15 cellular contexts compared by ENCODE assay signal in the genomic region with DNA sequence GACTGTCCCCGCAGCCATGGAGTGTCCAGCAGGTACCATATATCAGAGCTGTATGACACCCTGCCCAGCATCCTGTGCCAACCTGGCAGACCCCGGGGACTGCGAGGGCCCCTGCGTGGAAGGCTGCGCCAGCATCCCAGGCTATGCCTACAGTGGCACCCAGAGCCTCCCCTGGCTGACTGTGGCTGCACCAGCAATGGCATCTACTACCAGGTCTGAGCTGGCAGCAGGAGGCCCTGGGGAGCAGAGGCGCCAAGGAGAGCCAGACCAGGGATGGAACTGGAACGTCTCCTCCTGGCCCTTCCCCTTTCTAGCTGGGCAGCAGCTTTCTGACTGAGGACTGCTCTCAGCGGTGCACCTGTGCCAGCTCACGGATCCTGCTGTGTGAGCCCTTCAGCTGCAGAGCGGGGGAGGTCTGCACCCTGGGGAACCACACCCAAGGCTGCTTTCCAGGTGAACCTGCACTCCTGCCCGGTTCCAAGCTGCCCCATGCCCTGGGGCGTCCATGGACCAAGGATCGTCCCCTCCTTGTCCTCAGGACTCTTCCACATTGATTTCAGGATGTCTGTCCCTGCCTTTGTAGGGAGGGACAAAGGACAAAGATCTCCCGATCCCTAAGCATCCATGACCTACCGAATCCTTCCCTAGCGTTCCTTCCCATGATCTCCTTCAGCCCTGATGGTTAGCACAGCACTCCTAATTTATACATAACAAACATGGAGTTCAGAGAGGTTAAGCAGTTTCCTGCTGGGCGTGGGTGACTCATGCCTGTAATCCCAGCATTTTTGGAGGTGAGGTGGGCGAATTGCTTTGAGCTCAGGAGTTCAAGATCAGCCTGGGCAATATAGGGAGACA. TPM values are rescaled to one million over a fixed set of nuclear protein-coding genes. Genes with fewer than 3 reads are reported as not detected.
A peak's percentile ranks its signal among the peaks of the same experiment; 100 is the strongest.
DNase-seq lines count a peak whose midpoint lies in the region; ATAC-seq, FAIRE-seq and TF ChIP-seq lines count a peak whose summit lies in the region.
"Had no signal": no experiment of that assay in that cellular context is flagged by ENCODE, and none has a peak within 500 bp of the region (broad histone marks: within the 10 kb centered on the region; RNA-seq: fewer than 3 reads in every experiment).

No MANE protein-coding gene starts in this region.

- POLR2A ChIA-PET in IMR-90 (lab: Charles Lee; ENCODE audit: unreplicated experiment) = interaction anchor here (0.6 kb wide), 1 partner anchor 28 kb away, joined by 4 read pairs; no protein-coding TSS in a partner anchor
- POLR2A ChIA-PET in HepG2 (lab: Yijun Ruan, JAX) = interaction anchor here (0.6 to 1.1 kb wide), 5 partner anchors 18 to 96 kb away, joined by 3 to 5 read pairs (median 3); a partner anchor contains a TSS
- POLR2A ChIA-PET in activated CD8-positive, alpha-beta T cell treated with anti-CD3 and anti-CD28 coated beads, Interleukin-2, amount 10 ng/mL, durations not matched to agents 7 days and 5 days (lab: Charles Lee) = no interaction called here

- TF ChIP-seq POLR2A in IMR-90 (IDR thresholded peaks at IDR 0.05; ENCODE audit: low read depth, low read length) = no peak
- TF ChIP-seq POLR2A in HepG2 (IDR thresholded peaks at IDR 0.05; ENCODE audit: insufficient read depth in 1 of 2, low read depth in 2 of 2, low read length in 2 of 2) = no peak
- no peak for TF ChIP-seq POLR2A in prostate gland (IDR thresholded peaks at IDR 0.05)

- H3K27me3 Mint-ChIP-seq in activated CD8-positive, alpha-beta T cell treated with anti-CD3 and anti-CD28 coated beads, Interleukin-2, amount 10 ng/mL, durations not matched to agents 7 days and 5 days (ENCODE audit: low read depth) = no peaks in the 10 kb centered on the region
- H3K27me3 Mint-ChIP-seq: CD4-positive, CD25-positive, alpha-beta regulatory T cell had no signal

- no peaks in the 10 kb centered on the region for H3K36me3 Mint-ChIP-seq in activated CD8-positive, alpha-beta T cell treated with anti-CD3 and anti-CD28 coated beads, Interleukin-2, amount 10 ng/mL, durations not matched to agents 7 days and 5 days (ENCODE audit: low read depth)
- H3K36me3 Mint-ChIP-seq: activated naive CD4-positive, alpha-beta T cell treated with anti-CD3 and anti-CD28 coated beads, Interleukin-2, amount 10 ng/mL, durations not matched to agents 7 days and 5 days; CD4-positive, CD25-positive, alpha-beta regulatory T cell had no signal

- no peaks in the 10 kb centered on the region for H3K79me1 ChIP-seq in IMR-90 (ENCODE audit: low read depth in 1 of 2, low read length in 2 of 2)

- H3K4me3 Mint-ChIP-seq in activated CD8-positive, alpha-beta T cell treated with anti-CD3 and anti-CD28 coated beads, Interleukin-2, amount 10 ng/mL, durations not matched to agents 7 days and 5 days = no peak overlapping the region
- H3K4me3 Mint-ChIP-seq: activated naive CD4-positive, alpha-beta T cell treated with anti-CD3 and anti-CD28 coated beads, Interleukin-2, amount 10 ng/mL, durations not matched to agents 7 days and 5 days; CD4-positive, CD25-positive, alpha-beta regulatory T cell; central memory CD8-positive, alpha-beta T cell had no signal

- H3K14ac ChIP-seq in IMR-90 (replicated peaks; ENCODE audit: low read depth, low read length) = no peak overlapping the region

- WGBS in IMR-90 (ENCODE audit: extremely low coverage in 2 of 2, insufficient read length in 1 of 2), 2 experiments = 80% methylated on average over 5 of the region's 18 CpGs; no CpG with 5 or more reads in 1 of the 2 experiments
- 16% methylated on average over 8 of the region's 18 CpGs for WGBS in HepG2 (ENCODE audit: low lambda C conversion rate)
- 66% methylated on average over 18 of the region's 18 CpGs for WGBS in prostate gland

- TF ChIP-seq EP300 in HepG2 (IDR thresholded peaks at IDR 0.05; ENCODE audit: low read depth in 2 of 2, low read length in 2 of 2) (no peak), HepG2 (CRISPR knock-in tag; IDR thresholded peaks at IDR 0.05; ENCODE audit: borderline replicate concordance) (no peak)

- no peaks in the 10 kb centered on the region for H4K20me1 ChIP-seq in IMR-90 (ENCODE audit: insufficient read depth, low read length)
- no peaks in the 10 kb centered on the region for H4K20me1 ChIP-seq in HepG2 (ENCODE audit: insufficient read depth, low read length)

- no peak overlapping the region for H3K27ac Mint-ChIP-seq in activated CD8-positive, alpha-beta T cell treated with anti-CD3 and anti-CD28 coated beads, Interleukin-2, amount 10 ng/mL, durations not matched to agents 7 days and 5 days
- H3K27ac Mint-ChIP-seq: activated naive CD4-positive, alpha-beta T cell treated with anti-CD3 and anti-CD28 coated beads, Interleukin-2, amount 10 ng/mL, durations not matched to agents 7 days and 5 days; CD4-positive, CD25-positive, alpha-beta regulatory T cell had no signal

- H3K9me1 ChIP-seq in IMR-90 (ENCODE audit: insufficient read depth, low read length) = no peaks in the 10 kb centered on the region

- H3K9ac ChIP-seq in IMR-90 (ENCODE audit: low read depth, low read length) (no peak overlapping the region), HepG2 (ENCODE audit: insufficient read depth, low read depth, low read length) (no peak overlapping the region)

- H2AFZ ChIP-seq in IMR-90 (replicated peaks; ENCODE audit: low read length, poor library complexity) (peak overlapping the region; percentile 1), HepG2 (ENCODE audit: low read length) (no peak overlapping the region)

- H3K9me3 Mint-ChIP-seq in activated CD8-positive, alpha-beta T cell treated with anti-CD3 and anti-CD28 coated beads, Interleukin-2, amount 10 ng/mL, durations not matched to agents 7 days and 5 days (ENCODE audit: insufficient read depth) = no peaks in the 10 kb centered on the region
- H3K9me3 Mint-ChIP-seq: activated naive CD4-positive, alpha-beta T cell treated with anti-CD3 and anti-CD28 coated beads, Interleukin-2, amount 10 ng/mL, durations not matched to agents 7 days and 5 days; central memory CD8-positive, alpha-beta T cell had no signal

- peaks cover 6% of the 10 kb centered on the region for H3K27me3 ChIP-seq in IMR-90 (ENCODE audit: control insufficient read depth, insufficient read depth, low read length)
- peaks cover 0 to 5% of the 10 kb centered on the region in 2 experiments; a peak in 1 of 5 replicates for H3K27me3 ChIP-seq in HepG2 (ENCODE audit: control insufficient read depth in 1 of 2, insufficient read depth in 2 of 2, low read length in 2 of 2)
- no peaks in the 10 kb centered on the region for H3K27me3 ChIP-seq in prostate gland (replicated peaks; ENCODE audit: insufficient read depth)

- H2AK9ac ChIP-seq in IMR-90 (replicated peaks; ENCODE audit: low read depth, low read length, poor library complexity) = no peak overlapping the region

- intact Hi-C loops in IMR-90 (cut with micrococcal nuclease) = no loop called here
- intact Hi-C loops in HepG2 (cut with micrococcal nuclease; ENCODE audit: unreplicated experiment) = no loop called here
- intact Hi-C loops in prostate gland (cut with DNase I) = no loop called here

- no peak overlapping the region for H3K4ac ChIP-seq in IMR-90 (ENCODE audit: low read depth, low read length)

- H3K23ac ChIP-seq in IMR-90 (ENCODE audit: low read depth, low read length) = no peak overlapping the region

- no peak overlapping the region for H3K56ac ChIP-seq in IMR-90 (ENCODE audit: extremely low read depth, insufficient read depth, low read length)

- no peak overlapping the region for H3K4me3 ChIP-seq in IMR-90 (ENCODE audit: insufficient read depth, low read depth, low read length)
- no peak overlapping the region for H3K4me3 ChIP-seq in HepG2 (replicated peaks in 1 of 3; ENCODE audit: insufficient read depth in 1 of 3, low read depth in 2 of 3, low read length in 3 of 3)
- H3K4me3 ChIP-seq in prostate gland = no peak overlapping the region

- H2BK120ac ChIP-seq in IMR-90 (ENCODE audit: low read depth, low read length) = no peak overlapping the region

- H2BK5ac ChIP-seq in IMR-90 (ENCODE audit: low read depth, low read length, poor library complexity, severe bottlenecking) = no peak overlapping the region

- CTCF ChIA-PET in IMR-90 (lab: Yijun Ruan, JAX) (interaction anchor here (1.9 kb wide), 1 partner anchor 34 kb away, joined by 5 read pairs; no protein-coding TSS in a partner anchor), HepG2 (lab: Yijun Ruan, JAX; ENCODE audit: low intra/inter-chr PET ratio, low total read pairs) (no interaction called here)
- CTCF ChIA-PET in activated CD8-positive, alpha-beta T cell treated with anti-CD3 and anti-CD28 coated beads, Interleukin-2, amount 10 ng/mL, durations not matched to agents 7 days and 5 days (lab: Charles Lee) = no interaction called here

- no peak for TF ChIP-seq CTCF in IMR-90 (conservative IDR thresholded peaks at IDR 0.05; ENCODE audit: low read depth, low read length)
- TF ChIP-seq CTCF in HepG2 (CRISPR knock-in tag; IDR thresholded peaks at IDR 0.05) = no peak
- no peak for TF ChIP-seq CTCF in prostate gland (IDR thresholded peaks at IDR 0.05)

- no peaks in the 10 kb centered on the region for H3K4me1 Mint-ChIP-seq in activated CD8-positive, alpha-beta T cell treated with anti-CD3 and anti-CD28 coated beads, Interleukin-2, amount 10 ng/mL, durations not matched to agents 7 days and 5 days (ENCODE audit: low read depth)
- H3K4me1 Mint-ChIP-seq: activated naive CD4-positive, alpha-beta T cell treated with anti-CD3 and anti-CD28 coated beads, Interleukin-2, amount 10 ng/mL, durations not matched to agents 7 days and 5 days; CD4-positive, CD25-positive, alpha-beta regulatory T cell; central memory CD8-positive, alpha-beta T cell had no signal

- no peaks in the 10 kb centered on the region for H3K79me2 ChIP-seq in HepG2 (ENCODE audit: insufficient read depth, low read length)

- peak overlapping the region; percentile 27; the same call in 1 of the 2 replicates for H2AK5ac ChIP-seq in IMR-90 (ENCODE audit: low read depth, low read length)

- peak; percentile 42 for DNase-seq in ELF-1 (ENCODE audit: low read depth, low spot score)
- peak; percentile 31 for DNase-seq in IMR-90
- DNase-seq in astrocyte of the hippocampus (ENCODE audit: low read depth, low spot score) = peak; percentile 15
- DNase-seq in HepG2 (ENCODE audit: low spot score) = no peak
- no peak for DNase-seq in retina
- DNase-seq in activated CD8-positive, alpha-beta T cell treated with anti-CD3 and anti-CD28 coated beads, Interleukin-2, amount 10 ng/mL, durations not matched to agents 7 days and 5 days = no peak
- DNase-seq in prostate gland (ENCODE audit: low spot score) = no peak
- DNase-seq: activated CD4-positive, alpha-beta T cell treated with anti-CD3 and anti-CD28 coated beads, Interleukin-2, amount 50 U/mL, for 48 hours; activated naive CD4-positive, alpha-beta T cell treated with anti-CD3 and anti-CD28 coated beads, Interleukin-2, amount 10 ng/mL, durations not matched to agents 7 days and 5 days; CD4-positive, CD25-positive, alpha-beta regulatory T cell; hippocampal formation; NCI-H2171 treated with DMSO at 0.1 percent for 48 hours; occipital lobe had no signal

- dilution Hi-C loops in IMR-90 (cut with HindIII; ENCODE audit: low sequenced_read_pairs, unreplicated experiment) = no loop called here

- H3K36me3 ChIP-seq in IMR-90 (ENCODE audit: control insufficient read depth, insufficient read depth, low read length) (no peaks in the 10 kb centered on the region), HepG2 (replicated peaks in 1 of 2; ENCODE audit: control insufficient read depth in 1 of 2, insufficient read depth in 2 of 2, low read length in 2 of 2) (no peaks in the 10 kb centered on the region), prostate gland (no peaks in the 10 kb centered on the region)

- no peak overlapping the region for H4K91ac ChIP-seq in IMR-90 (ENCODE audit: insufficient read depth, low read depth, low read length)

- FAIRE-seq in HepG2 (lab: Jason Lieb, UNC) = peak; percentile 26

- TF ChIP-seq RAD21 in IMR-90 (IDR thresholded peaks at IDR 0.05; ENCODE audit: low read length) (no peak), HepG2 (CRISPR knock-in tag; IDR thresholded peaks at IDR 0.05) (no peak)

- no peak overlapping the region for H4K5ac ChIP-seq in IMR-90 (ENCODE audit: low read depth, low read length)

- ATAC-seq in IMR-90 (ENCODE audit: low read depth) = peak; percentile 57
- ATAC-seq in HepG2 = no peak
- no peak for ATAC-seq in GM18519 (IDR thresholded peaks at IDR 0.05; ENCODE audit: low FRiP score, unreplicated experiment)
- no peak for ATAC-seq in activated CD8-positive, alpha-beta T cell treated with anti-CD3 and anti-CD28 coated beads, Interleukin-2, amount 10 ng/mL, durations not matched to agents 7 days and 5 days

- BruUV-seq in IMR-90 (replicated peaks; lab: Mats Ljungman, UMichigan) (no TSS peak), HepG2 (replicated peaks; lab: Mats Ljungman, UMichigan) (no TSS peak)

- H4K8ac ChIP-seq in IMR-90 (ENCODE audit: low read depth in 2 of 2, low read length in 2 of 2) = no peak overlapping the region

- no peak overlapping the region for H2BK15ac ChIP-seq in IMR-90 (ENCODE audit: low read depth, low read length)

- H3K27ac ChIP-seq in IMR-90 (ENCODE audit: insufficient read depth, low read length) (no peak overlapping the region), HepG2 (ENCODE audit: extremely low read length, insufficient read depth, low read length) (no peak overlapping the region), prostate gland (no peak overlapping the region)

- H3K4me1 ChIP-seq in IMR-90 (ENCODE audit: control insufficient read depth, insufficient read depth, low read length) (peaks cover 4% of the 10 kb centered on the region; the same call in 1 of the 2 replicates), HepG2 (ENCODE audit: insufficient read depth, low read length) (peaks cover 46% of the 10 kb centered on the region), prostate gland (replicated peaks) (no peaks in the 10 kb centered on the region)

- no peak overlapping the region for H2BK20ac ChIP-seq in IMR-90 (ENCODE audit: low read depth, low read length)

- in situ Hi-C loops in IMR-90 (cut with MboI; ENCODE audit: low sequenced_read_pairs) (no loop called here), HepG2 (cut with HindIII; ENCODE audit: extremely low pct_ligation_motif_present, low pct_unique_long_range_greater_than_20kb) (loop anchor here (10.0 kb wide), 1 partner anchor 61 kb away; a partner anchor contains a TSS)

- H3K4me2 ChIP-seq in IMR-90 (ENCODE audit: low read depth, low read length) (no peak overlapping the region), HepG2 (ENCODE audit: low read depth, low read length) (no peak overlapping the region)

- H3K18ac ChIP-seq in IMR-90 (ENCODE audit: low read depth, low read length) = no peak overlapping the region

- no peaks in the 10 kb centered on the region for H3K9me3 ChIP-seq in IMR-90 (ENCODE audit: control insufficient read depth, insufficient read depth, low read length)
- no peaks in the 10 kb centered on the region for H3K9me3 ChIP-seq in HepG2 (ENCODE audit: low read length)
- no peaks in the 10 kb centered on the region for H3K9me3 ChIP-seq in prostate gland

RNA-seq across cellular contexts. Expression of a gene that starts 33.3 kb away (rescaled TPM):
- total RNA-seq in IMR-90 (2012; rRNA removed) (35.0 and 36.4 TPM in 2 replicates), HepG2 (2016; rRNA removed; fragmentation: Illumina TruSeq; extraction: Trizol) (43.7 and 69.6 TPM in 2 replicates), prostate gland (10 to 100 TPM; 78.6 to 80.8 TPM)
- polyA plus RNA-seq in IMR-90 (2012; rRNA removed) (34.5 and 35.0 TPM in 2 replicates), HepG2 (2011; rRNA removed) (61.4 and 68.6 TPM in 2 replicates)
- 21.0 and 41.2 TPM in 2 replicates for polyA plus RNA-seq in IMR-90 (2012; cell fraction: cytosol; rRNA removed)
- polyA plus RNA-seq in IMR-90 (2012; cell fraction: nucleus; rRNA removed; ENCODE audit: low replicate concordance) = 49.9 and 59.2 TPM in 2 replicates
- total RNA-seq in HepG2 (2016; cell fraction: cytosol; rRNA removed; fragmentation: Illumina TruSeq; extraction: Trizol; ENCODE audit: low read depth) = 115 and 125 TPM in 2 replicates
- total RNA-seq in HepG2 (2016; cell fraction: insoluble cytoplasmic fraction; rRNA removed; fragmentation: Illumina TruSeq; extraction: Trizol) = 33.6 and 74.6 TPM in 2 replicates
- total RNA-seq in HepG2 (2016; cell fraction: membrane; rRNA removed; fragmentation: Illumina TruSeq; extraction: Trizol) = 93.1 and 103 TPM in 2 replicates
- total RNA-seq in HepG2 (2016; cell fraction: nucleus; rRNA removed; fragmentation: Illumina TruSeq; extraction: Trizol) = 48.0 and 55.0 TPM in 2 replicates
- polyA plus RNA-seq in HepG2 (2011; cell fraction: cytosol; rRNA removed) = 64.7 and 70.1 TPM in 2 replicates
- polyA plus RNA-seq in HepG2 (2011; cell fraction: nucleus; rRNA removed) = 67.4 and 70.1 TPM in 2 replicates
- 41.3 and 63.8 TPM in 2 replicates for polyA plus RNA-seq in HepG2 (2012)
- polyA plus RNA-seq in HepG2 (2016; cell fraction: cytosol; fragmentation: Illumina TruSeq; extraction: Trizol; ENCODE audit: low read depth) = 21.4 and 23.9 TPM in 2 replicates
- polyA plus RNA-seq in HepG2 (2016; cell fraction: insoluble cytoplasmic fraction; fragmentation: Illumina TruSeq; extraction: Trizol; ENCODE audit: low read depth) = 33.0 and 43.1 TPM in 2 replicates
- polyA plus RNA-seq in HepG2 (2016; cell fraction: membrane; fragmentation: Illumina TruSeq; extraction: Trizol; ENCODE audit: low read depth) = 52.7 and 65.5 TPM in 2 replicates
- polyA plus RNA-seq in HepG2 (2016; cell fraction: nucleus; fragmentation: Illumina TruSeq; extraction: Trizol; ENCODE audit: insufficient read depth, low read depth) = 79.2 and 79.8 TPM in 2 replicates
- 43.5 and 157 TPM in 2 replicates for polyA minus RNA-seq in HepG2 (2011; rRNA and poly(A)+ RNA removed; ENCODE audit: low replicate concordance)
- polyA minus RNA-seq in HepG2 (2011; cell fraction: cytosol; rRNA and poly(A)+ RNA removed) = 51.4 and 51.7 TPM in 2 replicates
- 43.1 and 44.5 TPM in 2 replicates for polyA minus RNA-seq in HepG2 (2011; cell fraction: nucleus; rRNA and poly(A)+ RNA removed)
- 1 to 10 TPM; 1.5 to 1.9 TPM for total RNA-seq in activated CD8-positive, alpha-beta T cell treated with anti-CD3 and anti-CD28 coated beads, Interleukin-2, amount 10 ng/mL, durations not matched to agents 7 days and 5 days
- polyA plus RNA-seq: CD4-positive, CD25-positive, alpha-beta regulatory T cell had no signal

RNA-seq across cellular contexts. Expression of a gene that starts 58.5 kb away (rescaled TPM):
- total RNA-seq in IMR-90 (2012; rRNA removed) (3.3 and 4.5 TPM in 2 replicates), HepG2 (2016; rRNA removed; fragmentation: Illumina TruSeq; extraction: Trizol) (5.4 and 16.6 TPM in 2 replicates), prostate gland (10 to 100 TPM; 22.0 to 29.4 TPM)
- polyA plus RNA-seq in IMR-90 (2012; rRNA removed) (16.2 and 17.7 TPM in 2 replicates), HepG2 (2011; rRNA removed) (8.7 and 13.9 TPM in 2 replicates)
- polyA plus RNA-seq in IMR-90 (2012; cell fraction: cytosol; rRNA removed) = 11.9 and 20.8 TPM in 2 replicates
- polyA plus RNA-seq in IMR-90 (2012; cell fraction: nucleus; rRNA removed; ENCODE audit: low replicate concordance) = 49.4 and 99.1 TPM in 2 replicates
- total RNA-seq in HepG2 (2016; cell fraction: cytosol; rRNA removed; fragmentation: Illumina TruSeq; extraction: Trizol; ENCODE audit: low read depth) = 4.7 and 5.6 TPM in 2 replicates
- total RNA-seq in HepG2 (2016; cell fraction: insoluble cytoplasmic fraction; rRNA removed; fragmentation: Illumina TruSeq; extraction: Trizol) = 5.6 and 18.2 TPM in 2 replicates
- total RNA-seq in HepG2 (2016; cell fraction: membrane; rRNA removed; fragmentation: Illumina TruSeq; extraction: Trizol) = 7.9 and 9.1 TPM in 2 replicates
- total RNA-seq in HepG2 (2016; cell fraction: nucleus; rRNA removed; fragmentation: Illumina TruSeq; extraction: Trizol) = 14.7 and 18.3 TPM in 2 replicates
- 6.6 and 7.9 TPM in 2 replicates for polyA plus RNA-seq in HepG2 (2011; cell fraction: cytosol; rRNA removed)
- polyA plus RNA-seq in HepG2 (2011; cell fraction: nucleus; rRNA removed) = 25.6 and 27.8 TPM in 2 replicates
- polyA plus RNA-seq in HepG2 (2012) = 6.2 and 8.0 TPM in 2 replicates
- polyA plus RNA-seq in HepG2 (2016; cell fraction: cytosol; fragmentation: Illumina TruSeq; extraction: Trizol; ENCODE audit: low read depth) = 1.6 and 2.0 TPM in 2 replicates
- 4.7 and 6.3 TPM in 2 replicates for polyA plus RNA-seq in HepG2 (2016; cell fraction: insoluble cytoplasmic fraction; fragmentation: Illumina TruSeq; extraction: Trizol; ENCODE audit: low read depth)
- polyA plus RNA-seq in HepG2 (2016; cell fraction: membrane; fragmentation: Illumina TruSeq; extraction: Trizol; ENCODE audit: low read depth) = 4.0 and 4.6 TPM in 2 replicates
- 31.8 and 35.4 TPM in 2 replicates for polyA plus RNA-seq in HepG2 (2016; cell fraction: nucleus; fragmentation: Illumina TruSeq; extraction: Trizol; ENCODE audit: insufficient read depth, low read depth)
- polyA minus RNA-seq in HepG2 (2011; rRNA and poly(A)+ RNA removed; ENCODE audit: low replicate concordance) = 12.3 and 25.2 TPM in 2 replicates
- polyA minus RNA-seq in HepG2 (2011; cell fraction: cytosol; rRNA and poly(A)+ RNA removed) = 3.1 and 5.7 TPM in 2 replicates
- polyA minus RNA-seq in HepG2 (2011; cell fraction: nucleus; rRNA and poly(A)+ RNA removed) = 4.0 and 6.5 TPM in 2 replicates
- 10 to 100 TPM; 28.3 to 29.5 TPM for total RNA-seq in activated CD8-positive, alpha-beta T cell treated with anti-CD3 and anti-CD28 coated beads, Interleukin-2, amount 10 ng/mL, durations not matched to agents 7 days and 5 days

Comparison
In these comparisons a context has a peak if more than half of its experiments do, and no peak if none do; other contexts are left out.
1. DNase-seq: peak in ELF-1 (single experiment), IMR-90 (single experiment) and astrocyte of the hippocampus (single experiment); none in HepG2 (single experiment), retina (single experiment), activated CD8-positive, alpha-beta T cell treated with anti-CD3 and anti-CD28 coated beads, Interleukin-2, amount 10 ng/mL, durations not matched to agents 7 days and 5 days (single experiment) and prostate gland (single experiment).
2. RNA of a gene that starts 33.3 kb away (total RNA-seq): 78.6 to 80.8 TPM in prostate gland, 33.6 to 125 TPM in HepG2 and 35.0 to 36.4 TPM in IMR-90; 1.5 to 1.9 TPM in activated CD8-positive, alpha-beta T cell treated with anti-CD3 and anti-CD28 coated beads, Interleukin-2, amount 10 ng/mL, durations not matched to agents 7 days and 5 days; every median in the first group is over 10 times any median in the second.